1 cellular context compared by ENCODE assay signal in genomic region chr18:36424741-36425142, GRCh38.
TF ChIP-seq lines count a peak whose summit lies in the region.

No MANE protein-coding gene starts in this region.

TF ChIP-seq in SK-N-SH treated with all-trans-retinoic acid at 6 μM for 48 hours, 23 proteins besides CTCF, POLR2A, EP300 and RAD21 (continued from another document):
- TF ChIP-seq TCF4 (CRISPR knock-in tag; IDR thresholded peaks at IDR 0.05; ENCODE audit: borderline replicate concordance) = no peak
- TF ChIP-seq CREB5 (CRISPR knock-in tag; IDR thresholded peaks at IDR 0.05; ENCODE audit: low read depth) = no peak
- TF ChIP-seq RARB (CRISPR knock-in tag; IDR thresholded peaks at IDR 0.05) = no peak
- TF ChIP-seq POU6F1 (CRISPR knock-in tag; IDR thresholded peaks at IDR 0.05; ENCODE audit: borderline replicate concordance, low read depth) = no peak
- no peak for TF ChIP-seq PPARA (CRISPR knock-in tag; IDR thresholded peaks at IDR 0.05; ENCODE audit: borderline replicate concordance)
- TF ChIP-seq ZNF70 (CRISPR knock-in tag; IDR thresholded peaks at IDR 0.05) = no peak
- no peak for TF ChIP-seq ISL1 (CRISPR knock-in tag; IDR thresholded peaks at IDR 0.05)
- no peak for TF ChIP-seq ZFP3 (CRISPR knock-in tag; IDR thresholded peaks at IDR 0.05)
